Comparison of ENCODE assay signal across 21 cellular contexts in genomic region chr19:9823816-9824215, GRCh38.
"Had no signal": no experiment of that assay in that cellular context is flagged by ENCODE, and none has a peak within 500 bp of the region (broad histone marks: within the 10 kb centered on the region; RNA-seq: fewer than 3 reads in every experiment).

No MANE protein-coding gene starts in this region.

- H3K36me3 ChIP-seq: colonic mucosa, left ventricle myocardium inferior, vagina had no signal

- H3K9me3 Mint-ChIP-seq: activated T-helper 17 cell treated with anti-CD3 and anti-CD28 coated beads, Interleukin-2, amount 50 U/mL, for 72 hours; stimulated activated naive B cell treated with anti-CD40 and anti-IgM and Interleukin-4, amounts not matched to agents 10 μg/mL and 1 μg/mL and 100 μg/mL, for 72 hours had no signal

- H3K27ac Mint-ChIP-seq: activated naive CD8-positive, alpha-beta T cell; activated T-helper 17 cell treated with anti-CD3 and anti-CD28 coated beads, Interleukin-2, amount 50 U/mL, for 72 hours; stimulated activated naive B cell treated with anti-CD40 and anti-IgM and Interleukin-4, amounts not matched to agents 10 μg/mL and 1 μg/mL and 100 μg/mL, for 72 hours had no signal

- H3K27me3 ChIP-seq: colonic mucosa, dorsolateral prefrontal cortex, esophagus muscularis mucosa, testis, vagina had no signal

- H3K4me2 ChIP-seq: smooth muscle cell had no signal

- H3K27me3 Mint-ChIP-seq: activated naive CD8-positive, alpha-beta T cell; activated T-helper 17 cell treated with anti-CD3 and anti-CD28 coated beads, Interleukin-2, amount 50 U/mL, for 72 hours; stimulated activated naive B cell treated with anti-CD40 and anti-IgM and Interleukin-4, amounts not matched to agents 10 μg/mL and 1 μg/mL and 100 μg/mL, for 72 hours had no signal

- H3K27ac ChIP-seq: colonic mucosa, dorsolateral prefrontal cortex, testis, vagina, WERI-Rb-1 had no signal

- ATAC-seq: activated T-helper 17 cell treated with anti-CD3 and anti-CD28 coated beads, Interleukin-2, amount 50 U/mL, for 72 hours; sciatic nerve; stimulated activated naive B cell treated with anti-CD40 and anti-IgM and Interleukin-4, amounts not matched to agents 10 μg/mL and 1 μg/mL and 100 μg/mL, for 72 hours had no signal

- H3K4me3 ChIP-seq: colonic mucosa, dorsolateral prefrontal cortex, esophagus muscularis mucosa, left ventricle myocardium inferior, smooth muscle cell, testis, vagina had no signal

- H3K4me3 Mint-ChIP-seq: activated naive CD8-positive, alpha-beta T cell; activated T-helper 17 cell treated with anti-CD3 and anti-CD28 coated beads, Interleukin-2, amount 50 U/mL, for 72 hours; stimulated activated naive B cell treated with anti-CD40 and anti-IgM and Interleukin-4, amounts not matched to agents 10 μg/mL and 1 μg/mL and 100 μg/mL, for 72 hours had no signal

- DNase-seq: activated CD4-positive, alpha-beta T cell treated with anti-CD3 and anti-CD28 coated beads for 1 hour; activated CD4-positive, alpha-beta T cell treated with anti-CD3 and anti-CD28 coated beads, Interleukin-2, amount 50 U/mL, for 1 hour; activated T-cell treated with anti-CD3 and anti-CD28 coated beads, Interleukin-2, amount 50 U/mL, for 1 hour; central memory CD4-positive, alpha-beta T cell; colonic mucosa; dorsolateral prefrontal cortex; hypothalamus; left ventricle myocardium inferior; occipital lobe; stimulated activated CD4-positive, alpha-beta T cell treated with anti-CD3 and anti-CD28 coated beads, Interleukin-15, amount 100 ng/mL, for 24 hours; stimulated activated CD8-positive, alpha-beta memory T cell treated with anti-CD3 and anti-CD28 coated beads, Interleukin-4, amount 100 ng/mL, for 48 hours; stimulated activated naive B cell treated with anti-CD40 and anti-IgM and Interleukin-4, amounts not matched to agents 10 μg/mL and 1 μg/mL and 100 μg/mL, for 72 hours; testis; trophoblast cell; WERI-Rb-1 had no signal

- H3K36me3 Mint-ChIP-seq: activated naive CD8-positive, alpha-beta T cell had no signal

- H3K9me3 ChIP-seq: colonic mucosa, left ventricle myocardium inferior, testis, vagina had no signal
